In genomic region chr15:84068674-84069073, GRCh38 we compare ENCODE assay signal across 7 cellular contexts.
DNase-seq lines count a peak whose midpoint lies in the region; ATAC-seq, FAIRE-seq and TF ChIP-seq lines count a peak whose summit lies in the region.
"Not testable (repeated sequence)": the region's sequence is repeated elsewhere in the genome, so short reads cannot be mapped to it uniquely, and the experiment has no call there.

No MANE protein-coding gene starts in this region.

- peak; percentile 45 for DNase-seq in COLO829 (ENCODE audit: low spot score)
- not testable (repeated sequence) for DNase-seq in H54 (ENCODE audit: insufficient read length, low spot score)
- peak; percentile 35 for DNase-seq in NCI-H1105 treated with DMSO at 0.1 percent for 48 hours (lab: John Stamatoyannopoulos, UW)
- peak; percentile 73 for DNase-seq in PC-3
- peak; percentile 61 for DNase-seq in MCF 10A (ENCODE audit: unreplicated experiment)
- peak; percentile 34 for DNase-seq in kidney tubule cell (ENCODE audit: low spot score)

- H3K27ac ChIP-seq in PC-3 (ENCODE audit: low read length): peak overlapping the region; percentile 42

- not testable (repeated sequence) for H3K27ac Mint-ChIP-seq in MCF 10A (ENCODE audit: low read depth, unreplicated experiment)

- H3K4me2 ChIP-seq in PC-3 (ENCODE audit: low read length): peak overlapping the region; percentile 47; the same call in 1 of the 2 replicates

- H3K4me3 Mint-ChIP-seq in MCF 10A (ENCODE audit: unreplicated experiment): not testable (repeated sequence)

- not testable (repeated sequence) for H3K4me3 ChIP-seq in PC-3 (ENCODE audit: low read length)

- TF ChIP-seq CTCF in PC-3 (conservative IDR thresholded peaks at IDR 0.05; ENCODE audit: low read depth, low read length); MCF 10A (IDR thresholded peaks at IDR 0.05; ENCODE audit: unreplicated experiment): not testable (repeated sequence)

- peaks cover 15% of the 10 kb centered on the region for H3K4me1 ChIP-seq in PC-3 (ENCODE audit: insufficient read depth, low read length)

- not testable (repeated sequence) for H3K9me2 ChIP-seq in PC-3 (replicated peaks; ENCODE audit: low read length)

- ATAC-seq in PC-3: peak; percentile 99
- ATAC-seq in esophagus mucosa: peak; percentile 99

- POLR2A ChIA-PET in PC-3 (lab: Charles Lee; ENCODE audit: unreplicated experiment): not testable (repeated sequence)
- POLR2A ChIA-PET in MCF 10A (lab: Yijun Ruan, JAX): interaction anchor here (0.7 kb wide), 1 partner anchor 26 kb away, joined by 3 read pairs; no protein-coding TSS in a partner anchor

- FAIRE-seq in H54 (lab: Jason Lieb, UNC): peak; percentile 69

- not testable (repeated sequence) for BruUV-seq in PC-3 (replicated peaks; lab: Mats Ljungman, UMichigan); MCF 10A (replicated peaks; lab: Mats Ljungman, UMichigan)

- not testable (repeated sequence) for H3K4me1 Mint-ChIP-seq in MCF 10A (ENCODE audit: insufficient read depth, unreplicated experiment)

- not testable (repeated sequence) for H3K27me3 ChIP-seq in PC-3 (ENCODE audit: low read length)

- H3K79me2 ChIP-seq in PC-3 (ENCODE audit: low read length): not testable (repeated sequence)

- not testable (repeated sequence) for H4K20me1 ChIP-seq in PC-3 (ENCODE audit: low read length)

- not testable (repeated sequence) for H2AFZ ChIP-seq in PC-3 (ENCODE audit: low read length)

- H3K27me3 Mint-ChIP-seq in MCF 10A (ENCODE audit: insufficient read depth, unreplicated experiment): not testable (repeated sequence)

- not testable (repeated sequence) for H3K9me3 ChIP-seq in PC-3 (ENCODE audit: low read length)

- H3K9ac ChIP-seq in PC-3 (ENCODE audit: low read length): not testable (repeated sequence)

- CTCF ChIA-PET in PC-3 (lab: Charles Lee): not testable (repeated sequence)
- CTCF ChIA-PET in MCF 10A (lab: Yijun Ruan, JAX): interaction anchor here (1.2 kb wide), 1 partner anchor 67 kb away, joined by 4 read pairs; no protein-coding TSS in a partner anchor

- not testable (repeated sequence) for TF ChIP-seq POLR2A in H54 (IDR thresholded peaks at IDR 0.05; ENCODE audit: low read depth, low read length)

- H3K9me3 Mint-ChIP-seq in MCF 10A (ENCODE audit: unreplicated experiment): not testable (repeated sequence)

- H3K36me3 ChIP-seq in PC-3 (ENCODE audit: low read depth, low read length): not testable (repeated sequence)

- intact Hi-C loops in PC-3 (cut with micrococcal nuclease); MCF 10A (cut with micrococcal nuclease): not testable (repeated sequence)

- H3K36me3 Mint-ChIP-seq in MCF 10A (ENCODE audit: insufficient read depth, unreplicated experiment): not testable (repeated sequence)

- H3F3A ChIP-seq in PC-3 (ENCODE audit: low read length, unreplicated experiment): not testable (repeated sequence)
